In the genomic region with DNA sequence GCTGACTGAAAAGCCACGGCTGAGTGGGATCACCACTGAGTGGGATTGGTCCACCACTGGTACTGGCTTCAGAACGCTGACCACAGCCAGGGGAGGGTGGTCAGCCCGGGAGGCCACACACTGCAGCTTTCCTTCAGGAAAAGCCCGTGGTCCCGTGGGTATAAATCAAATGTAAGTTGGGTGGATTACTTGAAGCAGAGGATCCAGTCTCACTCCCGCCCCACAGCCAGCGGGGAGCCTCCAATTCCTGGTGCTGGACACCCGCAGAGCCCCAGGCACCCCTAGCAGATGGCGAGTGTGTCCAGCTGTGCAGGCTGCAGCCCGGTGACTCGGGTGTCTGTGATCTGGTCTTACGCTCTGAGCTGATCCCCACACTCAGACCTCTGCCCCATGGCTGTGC, we compare ENCODE assay signal across 18 cellular contexts.
"Had no signal": no experiment of that assay in that cellular context is flagged by ENCODE, and none has a peak within 500 bp of the region (broad histone marks: within the 10 kb centered on the region; RNA-seq: fewer than 3 reads in every experiment).

No MANE protein-coding gene starts in this region.

- H3K4me1 Mint-ChIP-seq: activated CD4-positive, alpha-beta memory T cell treated with anti-CD3 and anti-CD28 coated beads, Interleukin-2, amount 10 ng/mL, durations not matched to agents 7 days and 5 days; activated naive CD4-positive, alpha-beta T cell treated with anti-CD3 and anti-CD28 coated beads, Interleukin-2, amount 50 U/mL, for 24 hours; stimulated activated naive B cell treated with anti-CD40 and anti-IgM and Interleukin-4, amounts not matched to agents 10 μg/mL and 1 μg/mL and 100 μg/mL, for 72 hours; T-cell had no signal

- H3K4me3 ChIP-seq: breast epithelium, esophagus muscularis mucosa, hepatocyte, ovary, thoracic aorta had no signal

- H3K4me2 ChIP-seq: hepatocyte had no signal

- ATAC-seq: activated T-cell treated with anti-CD3 and anti-CD28 coated beads, Interleukin-2, amount 50 U/mL, for 72 hours; naive thymus-derived CD4-positive, alpha-beta T cell; SK-N-SH treated with all-trans-retinoic acid at 6 μM for 48 hours; stimulated activated naive B cell treated with anti-CD40 and anti-IgM and Interleukin-4, amounts not matched to agents 10 μg/mL and 1 μg/mL and 100 μg/mL, for 72 hours; T-cell had no signal

- H3K27me3 ChIP-seq: breast epithelium, esophagus muscularis mucosa, hepatocyte, ovary had no signal

- H2AFZ ChIP-seq: hepatocyte had no signal

- H3K36me3 Mint-ChIP-seq: activated naive CD4-positive, alpha-beta T cell treated with anti-CD3 and anti-CD28 coated beads, Interleukin-2, amount 50 U/mL, for 24 hours; stimulated activated naive B cell treated with anti-CD40 and anti-IgM and Interleukin-4, amounts not matched to agents 10 μg/mL and 1 μg/mL and 100 μg/mL, for 72 hours; T-cell had no signal

- H3K36me3 ChIP-seq: breast epithelium, esophagus muscularis mucosa, ovary, thoracic aorta had no signal

- H3K27me3 Mint-ChIP-seq: activated CD4-positive, alpha-beta memory T cell treated with anti-CD3 and anti-CD28 coated beads, Interleukin-2, amount 10 ng/mL, durations not matched to agents 7 days and 5 days; activated naive CD4-positive, alpha-beta T cell treated with anti-CD3 and anti-CD28 coated beads, Interleukin-2, amount 50 U/mL, for 24 hours; T-cell had no signal

- DNase-seq: activated CD4-positive, alpha-beta memory T cell treated with anti-CD3 and anti-CD28 coated beads, Interleukin-2, amount 10 ng/mL, durations not matched to agents 7 days and 5 days; activated CD4-positive, alpha-beta T cell treated with anti-CD3 and anti-CD28 coated beads for 48 hours; activated CD4-positive, CD25-positive, alpha-beta regulatory T cell; activated effector memory CD4-positive, alpha-beta T cell treated with anti-CD3 and anti-CD28 coated beads, Interleukin-2, amount 50 U/mL, for 16 hours; activated T-cell treated with anti-CD3 and anti-CD28 coated beads, Interleukin-2, amount 50 U/mL, for 72 hours; cerebellar nuclear complex; effector CD4-positive, alpha-beta T cell; mesendoderm; naive thymus-derived CD4-positive, alpha-beta T cell; stimulated activated naive B cell treated with anti-CD40 and anti-IgM and Interleukin-4, amounts not matched to agents 10 μg/mL and 1 μg/mL and 100 μg/mL, for 72 hours; T-cell had no signal

- H3K4me1 ChIP-seq: breast epithelium had no signal

- H3K27ac Mint-ChIP-seq: activated CD4-positive, alpha-beta memory T cell treated with anti-CD3 and anti-CD28 coated beads, Interleukin-2, amount 10 ng/mL, durations not matched to agents 7 days and 5 days; activated naive CD4-positive, alpha-beta T cell treated with anti-CD3 and anti-CD28 coated beads, Interleukin-2, amount 50 U/mL, for 24 hours; activated T-cell treated with anti-CD3 and anti-CD28 coated beads, Interleukin-2, amount 50 U/mL, for 72 hours; naive thymus-derived CD4-positive, alpha-beta T cell; stimulated activated naive B cell treated with anti-CD40 and anti-IgM and Interleukin-4, amounts not matched to agents 10 μg/mL and 1 μg/mL and 100 μg/mL, for 72 hours; T-cell had no signal

- H3K9me3 Mint-ChIP-seq: activated CD4-positive, alpha-beta memory T cell treated with anti-CD3 and anti-CD28 coated beads, Interleukin-2, amount 10 ng/mL, durations not matched to agents 7 days and 5 days; activated naive CD4-positive, alpha-beta T cell treated with anti-CD3 and anti-CD28 coated beads, Interleukin-2, amount 50 U/mL, for 24 hours; activated T-cell treated with anti-CD3 and anti-CD28 coated beads, Interleukin-2, amount 50 U/mL, for 72 hours; stimulated activated naive B cell treated with anti-CD40 and anti-IgM and Interleukin-4, amounts not matched to agents 10 μg/mL and 1 μg/mL and 100 μg/mL, for 72 hours; T-cell had no signal

- H3K27ac ChIP-seq: ovary, thoracic aorta had no signal

- H3K4me3 Mint-ChIP-seq: activated CD4-positive, alpha-beta memory T cell treated with anti-CD3 and anti-CD28 coated beads, Interleukin-2, amount 10 ng/mL, durations not matched to agents 7 days and 5 days; activated naive CD4-positive, alpha-beta T cell treated with anti-CD3 and anti-CD28 coated beads, Interleukin-2, amount 50 U/mL, for 24 hours; activated T-cell treated with anti-CD3 and anti-CD28 coated beads, Interleukin-2, amount 50 U/mL, for 72 hours; naive thymus-derived CD4-positive, alpha-beta T cell; stimulated activated naive B cell treated with anti-CD40 and anti-IgM and Interleukin-4, amounts not matched to agents 10 μg/mL and 1 μg/mL and 100 μg/mL, for 72 hours; T-cell had no signal

- H3K9me3 ChIP-seq: breast epithelium, esophagus muscularis mucosa, ovary, thoracic aorta had no signal
